ENCODE assay signal across 9 cellular contexts in genomic region chr3:43998841-43999805, GRCh38.
DNase-seq lines count a peak whose midpoint lies in the region; ATAC-seq, FAIRE-seq and TF ChIP-seq lines count a peak whose summit lies in the region.
"Had no signal": no experiment of that assay in that cellular context is flagged by ENCODE, and none has a peak within 500 bp of the region (broad histone marks: within the 10 kb centered on the region; RNA-seq: fewer than 3 reads in every experiment).

No MANE protein-coding gene starts in this region.

- H3K4me3 Mint-ChIP-seq in mesothelial cell of epicardium: peak overlapping the region; percentile 66

- H3K4me1 ChIP-seq in Peyer's patch: peaks cover 3 to 51% (median 15%) of the 10 kb centered on the region in 4 donors
- peaks cover 29% of the 10 kb centered on the region for H3K4me1 ChIP-seq in endothelial cell of umbilical vein (ENCODE audit: control insufficient read depth, extremely low read depth, insufficient read depth, low read length)

- H3K9me3 ChIP-seq in Peyer's patch (peaks cover 0 to 6% (median 0%) of the 10 kb centered on the region in 4 donors), endothelial cell of umbilical vein (replicated peaks; ENCODE audit: control insufficient read depth, insufficient read depth, low read length) (no peaks in the 10 kb centered on the region)

- H3K4me3 ChIP-seq in Peyer's patch (peak overlapping the region; percentile 31 to 52 (median 48)), endothelial cell of umbilical vein (replicated peaks in 1 of 3; ENCODE audit: insufficient read depth in 1 of 3, low read depth in 1 of 3, low read length in 3 of 3) (peak overlapping the region in 2 of 3 experiments; percentile 11 to 15)

- H3K36me3 ChIP-seq in Peyer's patch (no peaks in the 10 kb centered on the region), endothelial cell of umbilical vein (ENCODE audit: control insufficient read depth in 2 of 2, extremely low read depth in 1 of 2, insufficient read depth in 2 of 2, low read length in 2 of 2) (no peaks in the 10 kb centered on the region)

- intact Hi-C loops in endothelial cell of umbilical vein (cut with micrococcal nuclease): loop anchor here (5.0 kb wide), 1 partner anchor 307 kb away; the partner anchor contains the start of gene ABHD5

- dilution Hi-C loops in endothelial cell of umbilical vein (cut with MboI; ENCODE audit: extremely low pct_ligation_motif_present, low sequenced_read_pairs): no loop called here

- peak overlapping the region; percentile 26 for H2AFZ ChIP-seq in endothelial cell of umbilical vein (ENCODE audit: low read depth, low read length)

- BruUV-seq in endothelial cell of umbilical vein (replicated peaks; lab: Mats Ljungman, UMichigan): no TSS peak

- H3K27me3 ChIP-seq in Peyer's patch (peaks cover 0 to 56% of the 10 kb centered on the region in 2 donors), endothelial cell of umbilical vein (ENCODE audit: control insufficient read depth in 2 of 2, insufficient read depth in 2 of 2, low read length in 2 of 2) (peaks cover 58 to 78% of the 10 kb centered on the region in 2 experiments)

- no peaks in the 10 kb centered on the region for H3K79me2 ChIP-seq in endothelial cell of umbilical vein (ENCODE audit: control insufficient read depth, insufficient read depth, low read length)

- H3K4me1 Mint-ChIP-seq in mesothelial cell of epicardium: peaks cover 38% of the 10 kb centered on the region

- H3K27ac Mint-ChIP-seq in mesothelial cell of epicardium: no peak overlapping the region

- H3K27ac ChIP-seq in Peyer's patch (peak overlapping the region in 1 of 4 donors; percentile 58), endothelial cell of umbilical vein (ENCODE audit: insufficient read depth, low read depth, low read length) (no peak overlapping the region)

- TF ChIP-seq POLR2A in Peyer's patch (IDR thresholded peaks at IDR 0.05) (no peak), endothelial cell of umbilical vein (IDR thresholded peaks at IDR 0.05; ENCODE audit: low read depth, low read length) (no peak)

- H3K9me1 ChIP-seq in endothelial cell of umbilical vein (replicated peaks; ENCODE audit: control insufficient read depth, extremely low read depth, insufficient read depth, low read length): no peaks in the 10 kb centered on the region

- ATAC-seq in HG02870 (IDR thresholded peaks at IDR 0.05; ENCODE audit: unreplicated experiment) (peak; percentile 38), HG03135 (IDR thresholded peaks at IDR 0.05; ENCODE audit: unreplicated experiment) (no peak)

- POLR2A ChIA-PET in endothelial cell of umbilical vein (lab: Charles Lee): no interaction called here

- no peak overlapping the region for H3K9ac ChIP-seq in endothelial cell of umbilical vein (replicated peaks; ENCODE audit: extremely low read depth, insufficient read depth, low read length)

- H3K4me2 ChIP-seq in endothelial cell of umbilical vein (ENCODE audit: insufficient read depth, low read length): peak overlapping the region; percentile 38

- no peaks in the 10 kb centered on the region for H4K20me1 ChIP-seq in endothelial cell of umbilical vein (replicated peaks; ENCODE audit: control insufficient read depth, extremely low read depth, insufficient read depth, low read length)

- peaks cover 92% of the 10 kb centered on the region for H3K27me3 Mint-ChIP-seq in mesothelial cell of epicardium (ENCODE audit: low read depth)

- CTCF ChIA-PET in endothelial cell of umbilical vein (lab: Charles Lee): no interaction called here

- H3K9me3 Mint-ChIP-seq in mesothelial cell of epicardium: no peaks in the 10 kb centered on the region

- DNase-seq in NCI-H2081 (lab: John Stamatoyannopoulos, UW) (peak; percentile 69 to 83), NCI-H2081 treated with DMSO at 0.1 percent for 48 hours (lab: John Stamatoyannopoulos, UW) (no peak), Peyer's patch (peak in 2 of 3 donors; percentile 53 to 63), endothelial cell of umbilical vein (ENCODE audit: low read depth, low spot score) (peak; percentile 6), mesothelial cell of epicardium (ENCODE audit: low spot score in 2 of 2, unreplicated experiment in 2 of 2) (peak in 1 of 2 experiments; percentile 68), urothelium cell line (ENCODE audit: low spot score) (peak; percentile 71)
- DNase-seq: DND-41 had no signal

- TF ChIP-seq CTCF in Peyer's patch (IDR thresholded peaks at IDR 0.05) (no peak), endothelial cell of umbilical vein (IDR thresholded peaks at IDR 0.05; ENCODE audit: extremely low read depth in 1 of 2, insufficient read depth in 1 of 2, low read depth in 1 of 2, low read length in 2 of 2) (no peak), mesothelial cell of epicardium (IDR thresholded peaks at IDR 0.05; ENCODE audit: unreplicated experiment) (no peak)

- no peak for FAIRE-seq in endothelial cell of umbilical vein (lab: Jason Lieb, UNC)
- no peak for FAIRE-seq in urothelium cell line (lab: Jason Lieb, UNC)

- H3K36me3 Mint-ChIP-seq in mesothelial cell of epicardium: no peaks in the 10 kb centered on the region

TF ChIP-seq in endothelial cell of umbilical vein, 7 proteins besides CTCF, POLR2A, EP300 and RAD21:
- no peak for TF ChIP-seq MAX (IDR thresholded peaks at IDR 0.05; ENCODE audit: insufficient read depth, insufficient read length)
- TF ChIP-seq EZH2 (IDR thresholded peaks at IDR 0.05; ENCODE audit: borderline replicate concordance, low read depth, low read length, severe bottlenecking): peak; percentile 52
